11 cellular contexts compared by ENCODE assay signal in the genomic region with DNA sequence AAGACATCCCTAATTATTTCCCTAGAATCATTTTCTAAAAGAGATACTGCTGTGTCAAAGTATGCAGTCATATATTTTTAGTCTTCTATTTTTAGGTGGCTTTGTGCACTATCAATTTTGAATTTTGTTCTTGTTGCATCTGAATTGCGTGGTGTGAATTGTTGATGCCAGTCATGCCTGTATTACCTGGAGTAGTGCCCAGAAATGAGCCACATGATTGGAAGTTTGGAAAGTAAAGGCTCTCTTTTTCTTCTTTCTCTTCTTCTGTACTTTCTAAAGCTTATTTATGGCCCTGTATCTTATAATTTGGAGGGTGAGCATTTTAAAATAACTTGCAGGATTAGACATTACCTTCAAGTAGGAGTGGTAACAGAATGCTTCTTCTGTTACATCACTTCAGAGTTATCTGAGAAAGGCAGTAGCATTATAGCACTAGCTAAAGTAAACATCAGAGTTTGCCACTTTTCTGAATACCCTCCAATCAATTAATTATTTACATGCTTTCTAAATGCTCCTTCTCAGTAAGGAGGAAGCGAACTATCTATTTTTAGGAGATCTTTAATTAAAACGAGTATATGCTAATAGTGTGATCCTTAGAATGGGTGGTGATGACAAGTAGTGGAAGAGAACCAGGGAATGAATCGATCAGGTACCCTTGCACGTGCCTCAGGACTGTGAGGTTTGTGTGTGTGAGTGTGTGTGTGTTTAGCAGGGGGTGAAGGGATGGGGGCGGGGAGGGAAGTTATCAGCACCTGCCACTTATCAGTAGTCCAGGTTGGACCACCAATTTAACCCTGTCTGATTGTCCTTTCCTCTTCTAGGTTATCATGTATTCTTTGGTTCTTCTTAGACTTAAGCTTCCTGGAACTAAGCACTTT.
A peak's percentile ranks its signal among the peaks of the same experiment; 100 is the strongest.
DNase-seq lines count a peak whose midpoint lies in the region; ATAC-seq and TF ChIP-seq lines count a peak whose summit lies in the region.
"Had no signal": no experiment of that assay in that cellular context is flagged by ENCODE, and none has a peak within 500 bp of the region (broad histone marks: within the 10 kb centered on the region; RNA-seq: fewer than 3 reads in every experiment).

No MANE protein-coding gene starts in this region.

- H3K9me3 ChIP-seq in adrenal gland (replicated peaks in 1 of 3), result no peaks in the 10 kb centered on the region
- no peaks in the 10 kb centered on the region for H3K9me3 ChIP-seq in heart left ventricle
- no peaks in the 10 kb centered on the region for H3K9me3 ChIP-seq in smooth muscle cell (replicated peaks; ENCODE audit: low read depth)

- H3K9me3 Mint-ChIP-seq in GM23338, result no peaks in the 10 kb centered on the region
- H3K9me3 Mint-ChIP-seq in activated naive CD4-positive, alpha-beta T cell treated with anti-CD3 and anti-CD28 coated beads for 36 hours, result no peaks in the 10 kb centered on the region
- H3K9me3 Mint-ChIP-seq in activated T-cell treated with anti-CD3 and anti-CD28 coated beads, Interleukin-2, amount 50 U/mL, for 24 hours, result no peaks in the 10 kb centered on the region
- H3K9me3 Mint-ChIP-seq: activated naive CD8-positive, alpha-beta T cell treated with anti-CD3 and anti-CD28 coated beads for 36 hours had no signal

- H3K27ac ChIP-seq in GM23338 (ENCODE audit: low read depth), result no peak overlapping the region
- H3K27ac ChIP-seq in adrenal gland, result peak overlapping the region in 1 of 5 donors; percentile 9
- peak overlapping the region; percentile 36 to 86 (median 68) for H3K27ac ChIP-seq in heart left ventricle
- H3K27ac ChIP-seq in smooth muscle cell (ENCODE audit: low read depth), result no peak overlapping the region
- peak overlapping the region in 2 of 59 donors; percentile 5 to 16 for H3K27ac ChIP-seq in dorsolateral prefrontal cortex
- H3K27ac ChIP-seq: VCaP had no signal

- H3K79me2 ChIP-seq in GM23338 (replicated peaks; ENCODE audit: insufficient read depth) (no peaks in the 10 kb centered on the region), smooth muscle cell (ENCODE audit: low read depth) (no peaks in the 10 kb centered on the region)

- H2AFZ ChIP-seq in GM23338 (no peak overlapping the region), smooth muscle cell (ENCODE audit: low read depth) (no peak overlapping the region)

- H3K27me3 ChIP-seq in GM23338 (ENCODE audit: insufficient read depth), result no peaks in the 10 kb centered on the region
- no peaks in the 10 kb centered on the region for H3K27me3 ChIP-seq in adrenal gland
- H3K27me3 ChIP-seq in heart left ventricle, result no peaks in the 10 kb centered on the region
- no peaks in the 10 kb centered on the region for H3K27me3 ChIP-seq in smooth muscle cell (ENCODE audit: low read depth)
- H3K27me3 ChIP-seq in dorsolateral prefrontal cortex, result no peaks in the 10 kb centered on the region

- no peaks in the 10 kb centered on the region for H3K36me3 ChIP-seq in GM23338 (ENCODE audit: insufficient read depth)
- no peaks in the 10 kb centered on the region for H3K36me3 ChIP-seq in adrenal gland (replicated peaks in 1 of 2)
- peaks cover 0 to 24% (median 6%) of the 10 kb centered on the region in 9 donors for H3K36me3 ChIP-seq in heart left ventricle
- H3K36me3 ChIP-seq in smooth muscle cell (ENCODE audit: low read depth), result no peaks in the 10 kb centered on the region

- no peak for TF ChIP-seq POLR2A in adrenal gland (IDR thresholded peaks at IDR 0.05)
- TF ChIP-seq POLR2A in heart left ventricle (IDR thresholded peaks at IDR 0.05), result no peak

- peak overlapping the region; percentile 77 for H3K27ac Mint-ChIP-seq in GM23338
- H3K27ac Mint-ChIP-seq in activated naive CD4-positive, alpha-beta T cell treated with anti-CD3 and anti-CD28 coated beads for 36 hours, result no peak overlapping the region
- no peak overlapping the region for H3K27ac Mint-ChIP-seq in activated T-cell treated with anti-CD3 and anti-CD28 coated beads, Interleukin-2, amount 50 U/mL, for 24 hours
- H3K27ac Mint-ChIP-seq: activated naive CD8-positive, alpha-beta T cell treated with anti-CD3 and anti-CD28 coated beads for 36 hours had no signal

- H3K9me2 ChIP-seq in GM23338 (ENCODE audit: insufficient read depth), result no peaks in the 10 kb centered on the region

- no peak overlapping the region for H3K9ac ChIP-seq in smooth muscle cell (ENCODE audit: low read depth)

- TF ChIP-seq CTCF in GM23338 (conservative IDR thresholded peaks at IDR 0.05; ENCODE audit: low read depth in 2 of 2) (no peak), adrenal gland (IDR thresholded peaks at IDR 0.05) (no peak), heart left ventricle (IDR thresholded peaks at IDR 0.05) (no peak), smooth muscle cell (IDR thresholded peaks at IDR 0.05; ENCODE audit: borderline replicate concordance, insufficient read depth, poor library complexity, severe bottlenecking) (no peak), dorsolateral prefrontal cortex (IDR thresholded peaks at IDR 0.05 in 54 of 56, conservative IDR thresholded peaks at IDR 0.05 in 2 of 56; ENCODE audit: low read depth in 1 of 56, partially characterized antibody in 56 of 56) (no peak)

- 77 to 83% (median 80%) methylated on average over 6 of the region's 6 CpGs for WGBS in adrenal gland, 4 donors
- 39 to 62% (median 51%) methylated on average over 6 of the region's 6 CpGs for WGBS in heart left ventricle, 4 donors
- WGBS in smooth muscle cell (ENCODE audit: low lambda C conversion rate), result 91% methylated on average over 6 of the region's 6 CpGs

- H3K4me2 ChIP-seq in GM23338 (no peak overlapping the region), smooth muscle cell (peak overlapping the region; percentile 8)

- H3K4me1 Mint-ChIP-seq in GM23338, result peaks cover 61% of the 10 kb centered on the region
- no peaks in the 10 kb centered on the region for H3K4me1 Mint-ChIP-seq in activated naive CD4-positive, alpha-beta T cell treated with anti-CD3 and anti-CD28 coated beads for 36 hours (ENCODE audit: low read depth)
- H3K4me1 Mint-ChIP-seq in activated T-cell treated with anti-CD3 and anti-CD28 coated beads, Interleukin-2, amount 50 U/mL, for 24 hours (ENCODE audit: low read depth), result no peaks in the 10 kb centered on the region
- H3K4me1 Mint-ChIP-seq: activated naive CD8-positive, alpha-beta T cell treated with anti-CD3 and anti-CD28 coated beads for 36 hours had no signal

- CTCF ChIA-PET in activated naive CD4-positive, alpha-beta T cell treated with anti-CD3 and anti-CD28 coated beads for 36 hours (lab: Charles Lee), result interaction anchor here (0.7 kb wide), 1 partner anchor 218 kb away, joined by 3 read pairs; no protein-coding TSS in a partner anchor

- ATAC-seq in GM23338 (no peak), heart left ventricle (peak; percentile 63 to 76 (median 69)), HG03432 (IDR thresholded peaks at IDR 0.05; ENCODE audit: unreplicated experiment) (no peak)

- H3K4me3 ChIP-seq in GM23338 (no peak overlapping the region), adrenal gland (no peak overlapping the region), heart left ventricle (no peak overlapping the region), smooth muscle cell (no peak overlapping the region), dorsolateral prefrontal cortex (no peak overlapping the region)

- no peaks in the 10 kb centered on the region for H4K20me1 ChIP-seq in GM23338 (replicated peaks; ENCODE audit: insufficient read depth)
- H4K20me1 ChIP-seq in smooth muscle cell (ENCODE audit: low read depth), result no peaks in the 10 kb centered on the region

- no peak for DNase-seq in GM23338 (ENCODE audit: low spot score)
- DNase-seq in adrenal gland, result peak in 5 of 7 donors; percentile 37 to 63 (median 57)
- DNase-seq in heart left ventricle, result peak in 3 of 5 donors; percentile 26 to 32 (median 28)
- DNase-seq in smooth muscle cell (lab: John Stamatoyannopoulos, UW; ENCODE audit: unreplicated experiment), result no peak
- no peak for DNase-seq in dorsolateral prefrontal cortex
- no peak for DNase-seq in activated naive CD4-positive, alpha-beta T cell treated with anti-CD3 and anti-CD28 coated beads for 36 hours
- DNase-seq in activated T-cell treated with anti-CD3 and anti-CD28 coated beads, Interleukin-2, amount 50 U/mL, for 24 hours, result no peak
- DNase-seq: activated naive CD8-positive, alpha-beta T cell treated with anti-CD3 and anti-CD28 coated beads for 36 hours; stimulated activated CD4-positive, alpha-beta T cell treated with anti-CD3 and anti-CD28 coated beads, Interleukin-4, amount 100 ng/mL, for 4 hours had no signal

- peaks cover 43% of the 10 kb centered on the region for H3K4me1 ChIP-seq in GM23338 (ENCODE audit: insufficient read depth)
- H3K4me1 ChIP-seq in adrenal gland (replicated peaks in 1 of 2), result peaks cover 8 to 9% of the 10 kb centered on the region in 2 donors
- peaks cover 0 to 89% (median 43%) of the 10 kb centered on the region in 12 donors for H3K4me1 ChIP-seq in heart left ventricle
- H3K4me1 ChIP-seq in smooth muscle cell (ENCODE audit: low read depth), result peaks cover 12% of the 10 kb centered on the region

- no peaks in the 10 kb centered on the region for H3K27me3 Mint-ChIP-seq in GM23338 (ENCODE audit: insufficient read depth, low read depth, poor library complexity)
- H3K27me3 Mint-ChIP-seq in activated naive CD4-positive, alpha-beta T cell treated with anti-CD3 and anti-CD28 coated beads for 36 hours (ENCODE audit: low read depth), result peaks cover 19% of the 10 kb centered on the region
- peaks cover 5% of the 10 kb centered on the region for H3K27me3 Mint-ChIP-seq in activated T-cell treated with anti-CD3 and anti-CD28 coated beads, Interleukin-2, amount 50 U/mL, for 24 hours

- H3F3A ChIP-seq in GM23338 (replicated peaks; ENCODE audit: low read depth) (no peaks in the 10 kb centered on the region), smooth muscle cell (ENCODE audit: low read depth) (peaks cover 15% of the 10 kb centered on the region)

- no peak overlapping the region for H3K4me3 Mint-ChIP-seq in GM23338
- no peak overlapping the region for H3K4me3 Mint-ChIP-seq in activated naive CD4-positive, alpha-beta T cell treated with anti-CD3 and anti-CD28 coated beads for 36 hours
- no peak overlapping the region for H3K4me3 Mint-ChIP-seq in activated T-cell treated with anti-CD3 and anti-CD28 coated beads, Interleukin-2, amount 50 U/mL, for 24 hours
- H3K4me3 Mint-ChIP-seq: activated naive CD8-positive, alpha-beta T cell treated with anti-CD3 and anti-CD28 coated beads for 36 hours had no signal

- intact Hi-C loops in adrenal gland (cut with DNase I) (no loop called here), heart left ventricle (cut with DNase I) (no loop called here), dorsolateral prefrontal cortex (cut with DNase I) (no loop called here)
- intact Hi-C loops in activated naive CD4-positive, alpha-beta T cell treated with anti-CD3 and anti-CD28 coated beads for 36 hours (cut with micrococcal nuclease), result no loop called here

- no peaks in the 10 kb centered on the region for H3K36me3 Mint-ChIP-seq in GM23338 (ENCODE audit: low read depth)
- no peaks in the 10 kb centered on the region for H3K36me3 Mint-ChIP-seq in activated naive CD4-positive, alpha-beta T cell treated with anti-CD3 and anti-CD28 coated beads for 36 hours (ENCODE audit: low read depth)
- H3K36me3 Mint-ChIP-seq in activated T-cell treated with anti-CD3 and anti-CD28 coated beads, Interleukin-2, amount 50 U/mL, for 24 hours (ENCODE audit: low read depth), result no peaks in the 10 kb centered on the region
- H3K36me3 Mint-ChIP-seq: activated naive CD8-positive, alpha-beta T cell treated with anti-CD3 and anti-CD28 coated beads for 36 hours had no signal

TF ChIP-seq in GM23338, 12 proteins besides CTCF, POLR2A, EP300 and RAD21 (continues in another document):
- TF ChIP-seq JUNB (IDR thresholded peaks at IDR 0.05; ENCODE audit: unreplicated experiment), result no peak

Comparison
In these comparisons a context has a peak if more than half of its experiments do, and no peak if none do; other contexts are left out.
1. ATAC-seq: peak in heart left ventricle (4 of 4); none in GM23338 (single experiment) and HG03432 (single experiment).
2. DNase-seq: peak in adrenal gland (5 of 7) and heart left ventricle (3 of 5); none in GM23338 (single experiment), smooth muscle cell (single experiment), dorsolateral prefrontal cortex (0 of 10), activated naive CD4-positive, alpha-beta T cell treated with anti-CD3 and anti-CD28 coated beads for 36 hours (single experiment) and activated T-cell treated with anti-CD3 and anti-CD28 coated beads, Interleukin-2, amount 50 U/mL, for 24 hours (single experiment).
3. H3K27ac ChIP-seq: peak in heart left ventricle (12 of 12); none in GM23338 (single experiment) and smooth muscle cell (single experiment).